ENCODE assay signal across 9 cellular contexts in genomic region chr1:246583448-246584185, GRCh38. TPM values are rescaled to one million over a fixed set of nuclear protein-coding genes. Genes with fewer than 3 reads are reported as not detected.
DNase-seq lines count a peak whose midpoint lies in the region; ATAC-seq, FAIRE-seq and TF ChIP-seq lines count a peak whose summit lies in the region.
"Had no signal": no experiment of that assay in that cellular context is flagged by ENCODE, and none has a peak within 500 bp of the region (broad histone marks: within the 10 kb centered on the region; RNA-seq: fewer than 3 reads in every experiment).

No MANE protein-coding gene starts in this region.

- H3K4me2 ChIP-seq in endothelial cell of umbilical vein (ENCODE audit: insufficient read depth, low read length) (no peak overlapping the region), parathyroid adenoma (ENCODE audit: low read length) (no peak overlapping the region)

- no peak for FAIRE-seq in endothelial cell of umbilical vein (lab: Jason Lieb, UNC)
- no peak for FAIRE-seq in GM12891 (lab: Jason Lieb, UNC)
- FAIRE-seq: islet of Langerhans had no signal

- peaks cover 42% of the 10 kb centered on the region for H3K79me2 ChIP-seq in endothelial cell of umbilical vein (ENCODE audit: control insufficient read depth, insufficient read depth, low read length)
- peaks cover 6% of the 10 kb centered on the region for H3K79me2 ChIP-seq in parathyroid adenoma

- POLR2A ChIA-PET in endothelial cell of umbilical vein (lab: Charles Lee) = no interaction called here

- H3K9ac ChIP-seq in endothelial cell of umbilical vein (replicated peaks; ENCODE audit: extremely low read depth, insufficient read depth, low read length) = no peak overlapping the region
- H3K9ac ChIP-seq in parathyroid adenoma = no peak overlapping the region

- H3K9me3 ChIP-seq in endothelial cell of umbilical vein (replicated peaks; ENCODE audit: control insufficient read depth, insufficient read depth, low read length) (no peaks in the 10 kb centered on the region), parathyroid adenoma (ENCODE audit: control insufficient read depth, low read length) (no peaks in the 10 kb centered on the region)

- no peak for TF ChIP-seq POLR2A in endothelial cell of umbilical vein (IDR thresholded peaks at IDR 0.05; ENCODE audit: low read depth, low read length)
- TF ChIP-seq POLR2A in GM12891 (IDR thresholded peaks at IDR 0.05; ENCODE audit: low read depth, low read length) = no peak

- dilution Hi-C loops in endothelial cell of umbilical vein (cut with MboI; ENCODE audit: extremely low pct_ligation_motif_present, low sequenced_read_pairs) = no loop called here

- H3K4me3 ChIP-seq in endothelial cell of umbilical vein (replicated peaks in 1 of 3; ENCODE audit: insufficient read depth in 1 of 3, low read depth in 1 of 3, low read length in 3 of 3) = no peak overlapping the region
- no peak overlapping the region for H3K4me3 ChIP-seq in parathyroid adenoma (ENCODE audit: low read depth, low read length)

- BruUV-seq in endothelial cell of umbilical vein (replicated peaks; lab: Mats Ljungman, UMichigan) = no TSS peak

- TF ChIP-seq CTCF in endothelial cell of umbilical vein (IDR thresholded peaks at IDR 0.05; ENCODE audit: extremely low read depth in 1 of 2, insufficient read depth in 1 of 2, low read depth in 1 of 2, low read length in 2 of 2) (no peak), parathyroid adenoma (IDR thresholded peaks at IDR 0.05) (no peak)

- H3K9me1 ChIP-seq in endothelial cell of umbilical vein (replicated peaks; ENCODE audit: control insufficient read depth, extremely low read depth, insufficient read depth, low read length) = no peaks in the 10 kb centered on the region

- H3K27ac ChIP-seq in endothelial cell of umbilical vein (ENCODE audit: insufficient read depth, low read depth, low read length) (no peak overlapping the region), parathyroid adenoma (peak overlapping the region; percentile 47)

- H2AFZ ChIP-seq in endothelial cell of umbilical vein (ENCODE audit: low read depth, low read length) = no peak overlapping the region
- no peak overlapping the region for H2AFZ ChIP-seq in parathyroid adenoma

- CTCF ChIA-PET in endothelial cell of umbilical vein (lab: Charles Lee) = interaction anchor here (1.0 kb wide), 1 partner anchor 25 kb away, joined by 3 read pairs; no protein-coding TSS in a partner anchor

- H3K4me1 ChIP-seq in endothelial cell of umbilical vein (ENCODE audit: control insufficient read depth, extremely low read depth, insufficient read depth, low read length) = peaks cover 26% of the 10 kb centered on the region
- H3K4me1 ChIP-seq in parathyroid adenoma = peaks cover 7% of the 10 kb centered on the region

- H3K27me3 ChIP-seq in endothelial cell of umbilical vein (ENCODE audit: control insufficient read depth in 2 of 2, insufficient read depth in 2 of 2, low read length in 2 of 2) (no peaks in the 10 kb centered on the region), parathyroid adenoma (ENCODE audit: control insufficient read depth, insufficient read depth, low read length) (no peaks in the 10 kb centered on the region)

- no peak for ATAC-seq in HG02852 (IDR thresholded peaks at IDR 0.05; ENCODE audit: unreplicated experiment)
- ATAC-seq in GM19463 (IDR thresholded peaks at IDR 0.05; ENCODE audit: unreplicated experiment) = no peak

- H4K20me1 ChIP-seq in endothelial cell of umbilical vein (replicated peaks; ENCODE audit: control insufficient read depth, extremely low read depth, insufficient read depth, low read length) = no peaks in the 10 kb centered on the region

- intact Hi-C loops in endothelial cell of umbilical vein (cut with micrococcal nuclease) = no loop called here

- DNase-seq in DMS79 (lab: John Stamatoyannopoulos, UW) (peak; percentile 49), NCI-H2081 (lab: John Stamatoyannopoulos, UW) (peak; percentile 72 to 83), endothelial cell of umbilical vein (ENCODE audit: low read depth, low spot score) (peak; percentile 52), GM12891 (ENCODE audit: insufficient read length, low spot score) (no peak)
- no peak for DNase-seq in stimulated activated naive CD4-positive, alpha-beta T cell (lab: John Stamatoyannopoulos, UW)

- H3K36me3 ChIP-seq in endothelial cell of umbilical vein (ENCODE audit: control insufficient read depth in 2 of 2, extremely low read depth in 1 of 2, insufficient read depth in 2 of 2, low read length in 2 of 2) (peaks cover 2 to 3% of the 10 kb centered on the region in 2 experiments), parathyroid adenoma (ENCODE audit: control insufficient read depth, insufficient read depth, low read length) (no peaks in the 10 kb centered on the region)

TF ChIP-seq in endothelial cell of umbilical vein, 7 proteins besides CTCF, POLR2A, EP300 and RAD21:
- TF ChIP-seq EZH2 (IDR thresholded peaks at IDR 0.05; ENCODE audit: borderline replicate concordance, low read depth, low read length, severe bottlenecking) (no peak), POLR2AphosphoS5 (IDR thresholded peaks at IDR 0.05; ENCODE audit: insufficient read depth, low read depth, low read length) (no peak), MYC (IDR thresholded peaks at IDR 0.05; ENCODE audit: low read depth, low read length) (no peak), JUN (IDR thresholded peaks at IDR 0.05; ENCODE audit: borderline replicate concordance, insufficient read depth, insufficient read length, low read depth) (no peak), FOS (IDR thresholded peaks at IDR 0.05; ENCODE audit: borderline replicate concordance, insufficient read depth, low read length) (no peak), GATA2 (IDR thresholded peaks at IDR 0.05; ENCODE audit: insufficient read depth, insufficient read length, low read depth, low read length) (no peak)
- TF ChIP-seq, protein P1, sequence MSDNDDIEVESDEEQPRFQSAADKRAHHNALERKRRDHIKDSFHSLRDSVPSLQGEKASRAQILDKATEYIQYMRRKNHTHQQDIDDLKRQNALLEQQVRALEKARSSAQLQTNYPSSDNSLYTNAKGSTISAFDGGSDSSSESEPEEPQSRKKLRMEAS (IDR thresholded peaks at IDR 0.05; ENCODE audit: insufficient read depth, insufficient read length) = no peak

TF ChIP-seq in GM12891, 5 proteins besides CTCF, POLR2A, EP300 and RAD21:
- TF ChIP-seq SPI1 (IDR thresholded peaks at IDR 0.05; ENCODE audit: low read depth, low read length) (no peak), PAX5 (IDR thresholded peaks at IDR 0.05; ENCODE audit: insufficient read depth, low read length, severe bottlenecking) (no peak), POLR2AphosphoS5 (IDR thresholded peaks at IDR 0.05; ENCODE audit: low read depth, low read length) (no peak), POU2F2 (IDR thresholded peaks at IDR 0.05; ENCODE audit: low read depth, low read length) (no peak)

RNA-seq across cellular contexts. Expression of gene CNST, which starts 17.4 kb away (rescaled TPM):
- total RNA-seq in endothelial cell of umbilical vein = 18.1 and 21.5 TPM in 2 replicates
- polyA plus RNA-seq in endothelial cell of umbilical vein = 4.4 and 6.3 TPM in 2 replicates
- polyA plus RNA-seq in endothelial cell of umbilical vein (2011; cell fraction: cytosol; rRNA removed) = 6.6 and 8.2 TPM in 2 replicates
- 21.4 and 26.5 TPM in 2 replicates for polyA plus RNA-seq in endothelial cell of umbilical vein (2011; cell fraction: nucleus; rRNA removed)
- 7.9 and 10.0 TPM in 2 replicates for polyA plus RNA-seq in endothelial cell of umbilical vein (2012)
- polyA minus RNA-seq in endothelial cell of umbilical vein = 24.8 and 27.7 TPM in 2 replicates
- 8.0 TPM for polyA minus RNA-seq in endothelial cell of umbilical vein (2011; cell fraction: cytosol; rRNA and poly(A)+ RNA removed)
- 37.7 and 41.0 TPM in 2 replicates for polyA minus RNA-seq in endothelial cell of umbilical vein (2011; cell fraction: nucleus; rRNA and poly(A)+ RNA removed)
- 6.1 TPM for polyA plus RNA-seq in GM12891 (2012; ENCODE audit: low read depth, missing spikeins)

RNA-seq across cellular contexts. Expression of gene TFB2M, which starts 17.6 kb away (rescaled TPM):
- 14.3 and 14.8 TPM in 2 replicates for total RNA-seq in endothelial cell of umbilical vein
- 5.8 and 8.4 TPM in 2 replicates for polyA plus RNA-seq in endothelial cell of umbilical vein
- 10.3 and 10.4 TPM in 2 replicates for polyA plus RNA-seq in endothelial cell of umbilical vein (2011; cell fraction: cytosol; rRNA removed)
- polyA plus RNA-seq in endothelial cell of umbilical vein (2011; cell fraction: nucleus; rRNA removed) = 11.0 and 15.7 TPM in 2 replicates
- 13.0 and 20.7 TPM in 2 replicates for polyA plus RNA-seq in endothelial cell of umbilical vein (2012)
- polyA minus RNA-seq in endothelial cell of umbilical vein = 3.7 and 4.8 TPM in 2 replicates
- 12.9 TPM for polyA minus RNA-seq in endothelial cell of umbilical vein (2011; cell fraction: cytosol; rRNA and poly(A)+ RNA removed)
- 9.6 and 13.3 TPM in 2 replicates for polyA minus RNA-seq in endothelial cell of umbilical vein (2011; cell fraction: nucleus; rRNA and poly(A)+ RNA removed)
- polyA plus RNA-seq in GM12891 (2012; ENCODE audit: low read depth, missing spikeins) = 16.8 TPM

Comparison
In these comparisons a context has a peak if more than half of its experiments do, and no peak if none do; other contexts are left out.
1. DNase-seq: peak in DMS79 (single experiment), NCI-H2081 (2 of 2) and endothelial cell of umbilical vein (single experiment); none in stimulated activated naive CD4-positive, alpha-beta T cell (0 of 6) and GM12891 (single experiment).